In genomic region chr15:71400347-71400746, GRCh38 we compare ENCODE assay signal across 15 cellular contexts.
A peak's percentile ranks its signal among the peaks of the same experiment; 100 is the strongest.
DNase-seq lines count a peak whose midpoint lies in the region; ATAC-seq and TF ChIP-seq lines count a peak whose summit lies in the region.
"Had no signal": no experiment of that assay in that cellular context is flagged by ENCODE, and none has a peak within 500 bp of the region (broad histone marks: within the 10 kb centered on the region; RNA-seq: fewer than 3 reads in every experiment).

No MANE protein-coding gene starts in this region.

- peak; percentile 34 for ATAC-seq in mucosa of descending colon
- no peak for ATAC-seq in GM18868 (IDR thresholded peaks at IDR 0.05; ENCODE audit: unreplicated experiment)
- ATAC-seq: K562 had no signal

- H3K4me1 ChIP-seq in adipocyte (ENCODE audit: control insufficient read depth, insufficient read depth, low read length) (peaks cover 12% of the 10 kb centered on the region), mucosa of descending colon (ENCODE audit: low read depth) (peaks cover 9% of the 10 kb centered on the region)

- no peaks in the 10 kb centered on the region for H3K27me3 ChIP-seq in adipocyte (replicated peaks; ENCODE audit: control insufficient read depth, insufficient read depth, low read length)

- H3K4me3 ChIP-seq in adipocyte (ENCODE audit: low read length) (no peak overlapping the region), fibroblast of villous mesenchyme (ENCODE audit: low read depth, low read length) (no peak overlapping the region), mucosa of descending colon (no peak overlapping the region)
- H3K4me3 ChIP-seq: K562 had no signal

- H3K9me3 ChIP-seq in adipocyte (ENCODE audit: control insufficient read depth, low read length) (no peaks in the 10 kb centered on the region), mucosa of descending colon (no peaks in the 10 kb centered on the region)

- intact Hi-C loops in mucosa of descending colon (cut with DNase I, micrococcal nuclease): no loop called here

- H3K9ac ChIP-seq in adipocyte (ENCODE audit: low read length): peak overlapping the region; percentile 2

- DNase-seq in GM03348 (ENCODE audit: low spot score) (peak; percentile 18), adipocyte (ENCODE audit: low read depth) (peak; percentile 8), fibroblast of villous mesenchyme (ENCODE audit: low read depth) (peak; percentile 23), mucosa of descending colon (no peak), MV-4-11 (lab: John Stamatoyannopoulos, UW) (no peak), GM19240 (ENCODE audit: insufficient read length, low spot score) (no peak)
- DNase-seq: AML-193; CD4-positive, CD25-positive, alpha-beta regulatory T cell; GOT3; NCI-H1048; NCI-H2227 treated with DMSO at 0.1 percent for 48 hours; NCI-H526; RPMI8226 had no signal

- TF ChIP-seq CTCF in fibroblast of villous mesenchyme (IDR thresholded peaks at IDR 0.05; ENCODE audit: insufficient read depth, low read depth, low read length) (no peak), mucosa of descending colon (IDR thresholded peaks at IDR 0.05) (no peak)

- no peaks in the 10 kb centered on the region for H3K36me3 ChIP-seq in adipocyte (ENCODE audit: control insufficient read depth, insufficient read depth, low read length, severe bottlenecking)
- no peaks in the 10 kb centered on the region for H3K36me3 ChIP-seq in mucosa of descending colon (ENCODE audit: low read depth)

Comparison
In these comparisons a context has a peak if more than half of its experiments do, and no peak if none do; other contexts are left out.
1. DNase-seq: peak in GM03348 (single experiment), adipocyte (single experiment) and fibroblast of villous mesenchyme (single experiment); none in mucosa of descending colon (0 of 3), MV-4-11 (single experiment) and GM19240 (single experiment).